9 cellular contexts compared by ENCODE assay signal in genomic region chr3:77039606-77040553, GRCh38. TPM values are rescaled to one million over a fixed set of nuclear protein-coding genes. Genes with fewer than 3 reads are reported as not detected.
A peak's percentile ranks its signal among the peaks of the same experiment; 100 is the strongest.
DNase-seq lines count a peak whose midpoint lies in the region; ATAC-seq and TF ChIP-seq lines count a peak whose summit lies in the region.
"Had no signal": no experiment of that assay in that cellular context is flagged by ENCODE, and none has a peak within 500 bp of the region (broad histone marks: within the 10 kb centered on the region; RNA-seq: fewer than 3 reads in every experiment).

Gene ROBO2 (plus strand): TSS chr3:77040099. CDS start chr3:77040786, 687 bp downstream.

- no peaks in the 10 kb centered on the region for H3F3A ChIP-seq in PC-3 (ENCODE audit: low read length, unreplicated experiment)

- H3K9me3 Mint-ChIP-seq in activated CD4-positive, alpha-beta memory T cell treated with anti-CD3 and anti-CD28 coated beads, Interleukin-2, amount 10 ng/mL, durations not matched to agents 7 days and 5 days, result no peaks in the 10 kb centered on the region
- peaks cover 4% of the 10 kb centered on the region in 2 donors for H3K9me3 Mint-ChIP-seq in activated naive CD4-positive, alpha-beta T cell treated with anti-CD3 and anti-CD28 coated beads, Interleukin-2, amount 50 U/mL, for 72 hours

- POLR2A ChIA-PET in PC-3 (lab: Charles Lee; ENCODE audit: unreplicated experiment), result no interaction called here
- POLR2A ChIA-PET in activated CD4-positive, alpha-beta memory T cell treated with anti-CD3 and anti-CD28 coated beads, Interleukin-2, amount 10 ng/mL, durations not matched to agents 7 days and 5 days (lab: Charles Lee), result no interaction called here

- H3K27ac Mint-ChIP-seq in activated CD4-positive, alpha-beta memory T cell treated with anti-CD3 and anti-CD28 coated beads, Interleukin-2, amount 10 ng/mL, durations not matched to agents 7 days and 5 days, result no peak within 1 kb of the TSS
- no peak within 1 kb of the TSS for H3K27ac Mint-ChIP-seq in activated naive CD4-positive, alpha-beta T cell treated with anti-CD3 and anti-CD28 coated beads, Interleukin-2, amount 50 U/mL, for 72 hours

- H3K4me3 ChIP-seq in PC-3 (ENCODE audit: low read length) (no peak within 1 kb of the TSS), esophagus squamous epithelium (peak within 1 kb of the TSS; percentile 72 to 77 (median 74)), neuron (ENCODE audit: low read length) (peak within 1 kb of the TSS; percentile 51)

- no peaks in the 10 kb centered on the region for H3K36me3 Mint-ChIP-seq in activated CD4-positive, alpha-beta memory T cell treated with anti-CD3 and anti-CD28 coated beads, Interleukin-2, amount 10 ng/mL, durations not matched to agents 7 days and 5 days (ENCODE audit: low read depth)
- H3K36me3 Mint-ChIP-seq in activated naive CD4-positive, alpha-beta T cell treated with anti-CD3 and anti-CD28 coated beads, Interleukin-2, amount 50 U/mL, for 72 hours, result peaks cover 14 to 19% of the 10 kb centered on the region in 2 donors

- H3K36me3 ChIP-seq in PC-3 (ENCODE audit: low read depth, low read length) (no peaks in the 10 kb centered on the region), esophagus squamous epithelium (no peaks in the 10 kb centered on the region), neuron (ENCODE audit: insufficient read depth, low read length) (no peaks in the 10 kb centered on the region)

- WGBS in esophagus squamous epithelium, 2 donors, result 2 to 3% methylated on average over 22 to 25 of the region's 65 CpGs

- no peak within 1 kb of the TSS for H3K4me3 Mint-ChIP-seq in activated CD4-positive, alpha-beta memory T cell treated with anti-CD3 and anti-CD28 coated beads, Interleukin-2, amount 10 ng/mL, durations not matched to agents 7 days and 5 days

- peak in 2 of 4 donors; percentile 18 to 43 for TF ChIP-seq POLR2A in esophagus squamous epithelium (IDR thresholded peaks at IDR 0.05)

- H2AFZ ChIP-seq in PC-3 (ENCODE audit: low read length) (peak within 1 kb of the TSS; percentile 27; the same call in 1 of the 2 replicates), neuron (ENCODE audit: low read depth, low read length) (peak within 1 kb of the TSS; percentile 98)

- H3K4me2 ChIP-seq in PC-3 (ENCODE audit: low read length), result peak within 1 kb of the TSS; percentile 44

- H3K9me3 ChIP-seq in PC-3 (ENCODE audit: low read length) (no peaks in the 10 kb centered on the region), esophagus squamous epithelium (no peaks in the 10 kb centered on the region), neuron (ENCODE audit: low read length) (no peaks in the 10 kb centered on the region)

- no peaks in the 10 kb centered on the region for H3K79me2 ChIP-seq in PC-3 (ENCODE audit: low read length)

- TF ChIP-seq CTCF in PC-3 (conservative IDR thresholded peaks at IDR 0.05; ENCODE audit: low read depth, low read length) (no peak), esophagus squamous epithelium (IDR thresholded peaks at IDR 0.05) (no peak)

- no peaks in the 10 kb centered on the region for H3K4me1 Mint-ChIP-seq in activated CD4-positive, alpha-beta memory T cell treated with anti-CD3 and anti-CD28 coated beads, Interleukin-2, amount 10 ng/mL, durations not matched to agents 7 days and 5 days

- no peaks in the 10 kb centered on the region for H4K20me1 ChIP-seq in PC-3 (ENCODE audit: low read length)

- ATAC-seq in PC-3, result no peak
- ATAC-seq in HG03175 (IDR thresholded peaks at IDR 0.05; ENCODE audit: unreplicated experiment), result no peak
- ATAC-seq in HG03460 (IDR thresholded peaks at IDR 0.05; ENCODE audit: unreplicated experiment), result no peak
- ATAC-seq in activated naive CD4-positive, alpha-beta T cell treated with anti-CD3 and anti-CD28 coated beads, Interleukin-2, amount 50 U/mL, for 72 hours, result no peak

- peaks cover 22% of the 10 kb centered on the region for H3K27me3 Mint-ChIP-seq in activated CD4-positive, alpha-beta memory T cell treated with anti-CD3 and anti-CD28 coated beads, Interleukin-2, amount 10 ng/mL, durations not matched to agents 7 days and 5 days

- intact Hi-C loops in PC-3 (cut with micrococcal nuclease) (loop anchor here (2.0 kb wide), 2 partner anchors 279 to 1165 kb away; no protein-coding TSS in a partner anchor), esophagus squamous epithelium (cut with DNase I) (no loop called here)

- no peaks in the 10 kb centered on the region for H3K4me1 ChIP-seq in PC-3 (ENCODE audit: insufficient read depth, low read length)
- H3K4me1 ChIP-seq in esophagus squamous epithelium, result peaks cover 3 to 55% (median 8%) of the 10 kb centered on the region in 3 donors
- peaks cover 15% of the 10 kb centered on the region for H3K4me1 ChIP-seq in neuron (ENCODE audit: insufficient read depth, low read length)

- no peak within 1 kb of the TSS for H3K27ac ChIP-seq in PC-3 (ENCODE audit: low read length)
- H3K27ac ChIP-seq in esophagus squamous epithelium, result peak within 1 kb of the TSS; percentile 59 to 88 (median 85)

- CTCF ChIA-PET in PC-3 (lab: Charles Lee), result no interaction called here
- CTCF ChIA-PET in activated CD4-positive, alpha-beta memory T cell treated with anti-CD3 and anti-CD28 coated beads, Interleukin-2, amount 10 ng/mL, durations not matched to agents 7 days and 5 days (lab: Charles Lee), result no interaction called here

- peak; percentile 3 for DNase-seq in H4 (ENCODE audit: low spot score)
- DNase-seq in PC-3, result no peak
- no peak for DNase-seq in esophagus squamous epithelium (lab: John Stamatoyannopoulos, UW)
- DNase-seq in activated CD4-positive, alpha-beta memory T cell treated with anti-CD3 and anti-CD28 coated beads, Interleukin-2, amount 10 ng/mL, durations not matched to agents 7 days and 5 days, result no peak
- no peak for DNase-seq in activated naive CD4-positive, alpha-beta T cell treated with anti-CD3 and anti-CD28 coated beads, Interleukin-2, amount 50 U/mL, for 72 hours (ENCODE audit: low spot score in 2 of 2)
- DNase-seq: naive B cell had no signal

- no TSS peak for BruUV-seq in PC-3 (replicated peaks; lab: Mats Ljungman, UMichigan)

- peaks cover 79% of the 10 kb centered on the region for H3K27me3 ChIP-seq in PC-3 (ENCODE audit: low read length)
- H3K27me3 ChIP-seq in esophagus squamous epithelium, result peaks cover 0 to 48% (median 2%) of the 10 kb centered on the region in 4 donors
- peaks cover 27% of the 10 kb centered on the region for H3K27me3 ChIP-seq in neuron (ENCODE audit: insufficient read depth, low read length)

- no peaks in the 10 kb centered on the region for H3K9me2 ChIP-seq in PC-3 (replicated peaks; ENCODE audit: low read length)

- H3K9ac ChIP-seq in PC-3 (ENCODE audit: low read length), result no peak within 1 kb of the TSS

RNA-seq across cellular contexts. Expression of gene ROBO2, which starts in this region (rescaled TPM):
- total RNA-seq in H4 (2014; rRNA removed; shearing (Covaris generic)), result 7.5 and 9.9 TPM in 2 replicates
- total RNA-seq in PC-3 (2014; rRNA removed) (not detected in 2 replicates), esophagus squamous epithelium (1 to 10 TPM; 4.7 to 8.4 (median 6.6) TPM)
- total RNA-seq in activated CD4-positive, alpha-beta memory T cell treated with anti-CD3 and anti-CD28 coated beads, Interleukin-2, amount 10 ng/mL, durations not matched to agents 7 days and 5 days, result not detected
- total RNA-seq in activated naive CD4-positive, alpha-beta T cell treated with anti-CD3 and anti-CD28 coated beads, Interleukin-2, amount 50 U/mL, for 72 hours, result not detected
